Comparison of ENCODE assay signal across 21 cellular contexts in the genomic region with DNA sequence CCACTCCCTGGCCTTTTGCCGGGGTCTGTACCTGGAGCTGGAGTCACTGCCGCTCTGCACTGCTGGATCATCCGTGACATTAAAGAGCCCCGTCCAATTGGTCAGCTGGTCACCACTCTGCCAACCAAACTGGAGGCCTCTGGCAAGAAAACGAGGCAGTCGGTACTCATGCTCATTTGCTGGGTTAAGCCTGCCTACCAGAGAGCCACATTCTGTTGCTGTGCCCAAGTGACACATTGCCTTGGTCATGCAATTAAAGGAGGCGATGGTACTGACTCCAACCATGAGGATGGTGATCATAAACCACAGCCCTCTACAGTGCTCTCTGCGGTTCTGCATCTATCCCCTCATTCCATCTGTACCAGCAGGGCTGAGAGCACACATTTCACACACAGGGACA. TPM values are rescaled to one million over a fixed set of nuclear protein-coding genes. Genes with fewer than 3 reads are reported as not detected.
"Had no signal": no experiment of that assay in that cellular context is flagged by ENCODE, and none has a peak within 500 bp of the region (broad histone marks: within the 10 kb centered on the region; RNA-seq: fewer than 3 reads in every experiment).

No MANE protein-coding gene starts in this region.

- H3K4me3 ChIP-seq: hepatocyte, lung, mucosa of descending colon, ovary, right atrium auricular region, sigmoid colon, suprapubic skin, thyroid gland, upper lobe of left lung, vagina had no signal

- H3K4me1 ChIP-seq: thyroid gland had no signal

- H3K27me3 ChIP-seq: hepatocyte, ovary, right atrium auricular region, sigmoid colon, suprapubic skin, thyroid gland, upper lobe of left lung, vagina had no signal

- DNase-seq: foreskin melanocyte; head of caudate nucleus; left colon; left ventricle myocardium superior; mesendoderm; mucosa of descending colon; natural killer cell; ovary; sigmoid colon; small intestine; stimulated activated CD4-positive, alpha-beta T cell treated with anti-CD3 and anti-CD28 coated beads, Interleukin-2, amount 100 ng/mL, for 48 hours; stimulated activated naive CD8-positive, alpha-beta T cell treated with anti-CD3 and anti-CD28 coated beads, Interleukin-15, Interleukin-2, amounts not matched to agents 100 U/mL and 50 U/mL, for 24 hours; thyroid gland; upper lobe of left lung had no signal

- H3K27me3 Mint-ChIP-seq: dendritic cell treated with granulocyte-macrophage colony-stimulating factor and Interleukin-4, amounts not matched to agents 40 ng/mL and 50 ng/mL, for 4 days had no signal

- H3K9me3 Mint-ChIP-seq: dendritic cell treated with granulocyte-macrophage colony-stimulating factor and Interleukin-4, amounts not matched to agents 40 ng/mL and 50 ng/mL, for 4 days; natural killer cell; neural crest cell had no signal

- H3K4me3 Mint-ChIP-seq: dendritic cell treated with granulocyte-macrophage colony-stimulating factor and Interleukin-4, amounts not matched to agents 40 ng/mL and 50 ng/mL, for 4 days; natural killer cell; neural crest cell had no signal

- H3K4me1 Mint-ChIP-seq: natural killer cell had no signal

- H3K4me2 ChIP-seq: hepatocyte had no signal

- H3K27ac ChIP-seq: hepatocyte, ovary, right atrium auricular region, sigmoid colon, suprapubic skin, thyroid gland, upper lobe of left lung, vagina had no signal

- ATAC-seq: left colon; left ventricle myocardium superior; mucosa of descending colon; natural killer cell; stimulated activated naive CD8-positive, alpha-beta T cell treated with anti-CD3 and anti-CD28 coated beads, Interleukin-15, Interleukin-2, amounts not matched to agents 100 U/mL and 50 U/mL, for 24 hours had no signal

- H3K9me3 ChIP-seq: mucosa of descending colon, ovary, right atrium auricular region, sigmoid colon, suprapubic skin, thyroid gland, upper lobe of left lung, vagina had no signal

- H3K36me3 Mint-ChIP-seq: natural killer cell had no signal

- H2AFZ ChIP-seq: hepatocyte had no signal

- H3K27ac Mint-ChIP-seq: dendritic cell treated with granulocyte-macrophage colony-stimulating factor and Interleukin-4, amounts not matched to agents 40 ng/mL and 50 ng/mL, for 4 days; natural killer cell had no signal

- H3K36me3 ChIP-seq: ovary, right atrium auricular region, sigmoid colon, suprapubic skin, thyroid gland, upper lobe of left lung, vagina had no signal

RNA-seq across cellular contexts. Expression of gene ST8SIA5, which starts 35.5 kb away (rescaled TPM):
- total RNA-seq: hepatocyte, suprapubic skin, vagina had no signal
